Comparison of ENCODE assay signal across 8 cellular contexts in genomic region chr22:29310863-29311339, GRCh38. TPM values are rescaled to one million over a fixed set of nuclear protein-coding genes. Genes with fewer than 3 reads are reported as not detected.
DNase-seq lines count a peak whose midpoint lies in the region; TF ChIP-seq lines count a peak whose summit lies in the region.

No MANE protein-coding gene starts in this region.

- whole genome bisulfite sequencing in adrenal gland, 4 donors, result 0 to 23% (median 12%) methylated on average over 6 to 18 of the region's 18 CpGs
- 9% methylated on average over 18 of the region's 18 CpGs for WGBS in prostate gland

- intact Hi-C loops in adrenal gland (cut with DNase I) (no loop called here), cardiac septum (cut with DNase I) (no loop called here), prostate gland (cut with DNase I) (no loop called here)

- H3K4me3 ChIP-seq in H7 (ENCODE audit: insufficient read depth, low read depth, low read length), result no peak overlapping the region
- H3K4me3 ChIP-seq in adrenal gland, result no peak overlapping the region
- H3K4me3 ChIP-seq in prostate gland, result no peak overlapping the region

- peaks cover 29% of the 10 kb centered on the region for H3K27me3 ChIP-seq in H7 (ENCODE audit: control insufficient read depth, insufficient read depth, low read length)
- peaks cover 22% of the 10 kb centered on the region for H3K27me3 ChIP-seq in adrenal gland
- H3K27me3 ChIP-seq in prostate gland (replicated peaks; ENCODE audit: insufficient read depth), result no peaks in the 10 kb centered on the region

- TF ChIP-seq POLR2A in adrenal gland (IDR thresholded peaks at IDR 0.05) (no peak), prostate gland (IDR thresholded peaks at IDR 0.05) (no peak)

- H3K27ac ChIP-seq in adrenal gland (peak overlapping the region in 3 of 5 donors; percentile 19 to 82 (median 69)), prostate gland (peak overlapping the region; percentile 32 to 58)

- no peaks in the 10 kb centered on the region for H3K9me3 ChIP-seq in adrenal gland (replicated peaks in 1 of 3)
- no peaks in the 10 kb centered on the region for H3K9me3 ChIP-seq in prostate gland

- peaks cover 60 to 85% of the 10 kb centered on the region in 2 donors for H3K4me1 ChIP-seq in adrenal gland (replicated peaks in 1 of 2)
- H3K4me1 ChIP-seq in prostate gland (replicated peaks), result peaks cover 37% of the 10 kb centered on the region

- H3K36me3 ChIP-seq in H7 (replicated peaks; ENCODE audit: control insufficient read depth, insufficient read depth, low read length), result no peaks in the 10 kb centered on the region
- no peaks in the 10 kb centered on the region for H3K36me3 ChIP-seq in adrenal gland (replicated peaks in 1 of 2)
- no peaks in the 10 kb centered on the region for H3K36me3 ChIP-seq in prostate gland

- TF ChIP-seq CTCF in AG09319 (IDR thresholded peaks at IDR 0.05; ENCODE audit: low read depth, low read length) (no peak), adrenal gland (IDR thresholded peaks at IDR 0.05) (no peak), prostate gland (IDR thresholded peaks at IDR 0.05) (no peak)

- DNase-seq in AG09319 (ENCODE audit: extremely low read depth, low read depth) (peak; percentile 96), H7 (peak; percentile 94), RPMI7951 (ENCODE audit: low read depth) (peak; percentile 95), adrenal gland (peak; percentile 98 to 99 (median 98)), cardiac septum (ENCODE audit: low spot score) (peak; percentile 96), prostate gland (ENCODE audit: low spot score) (peak; percentile 93), ureter (ENCODE audit: low spot score) (peak; percentile 98)
- DNase-seq in activated CD4-positive, CD25-positive, alpha-beta regulatory T cell (lab: John Stamatoyannopoulos, UW), result no peak

RNA-seq across cellular contexts. Expression of gene GAS2L1, which starts 4.5 kb away (rescaled TPM):
- total RNA-seq in H7 (2014; rRNA removed; shearing (Covaris generic)), result 22.2 and 28.3 TPM in 2 replicates
- 10.9 and 17.1 TPM in 2 replicates for total RNA-seq in RPMI7951 (2014; rRNA removed; shearing (Covaris generic))
- total RNA-seq in adrenal gland (10 to 100 TPM; 29.7 to 87.3 (median 55.6) TPM), cardiac septum (13.0 TPM), prostate gland (100 to 1,000 TPM in 1 of 2 donors, 10 to 100 TPM in 1; 85.8 to 159 TPM), ureter (15.6 TPM)
- 10 to 100 TPM in 2 of 3 donors, 1 to 10 TPM in 1; 3.6 to 42.1 (median 33.1) TPM for polyA plus RNA-seq in adrenal gland

RNA-seq across cellular contexts. Expression of gene RASL10A, which starts 4.6 kb away (rescaled TPM):
- 4.2 and 5.1 TPM in 2 replicates for total RNA-seq in H7 (2014; rRNA removed; shearing (Covaris generic))
- 0.24 TPM in 1 of 2 replicates, not detected in the other for total RNA-seq in RPMI7951 (2014; rRNA removed; shearing (Covaris generic))
- 1 to 10 TPM in 7 of 8 donors, under 1 TPM in 1; 0.54 to 3.7 (median 1.8) TPM for total RNA-seq in adrenal gland
- polyA plus RNA-seq in adrenal gland, result 10 to 100 TPM in 1 of 3 donors, 1 to 10 TPM in 1, under 1 TPM in 1; 0.51 to 14.4 (median 9.1) TPM
- total RNA-seq in cardiac septum, result 1.3 TPM
- 10 to 100 TPM in 1 of 2 donors, 1 to 10 TPM in 1; 9.2 to 15.1 TPM for total RNA-seq in prostate gland
- 5.3 TPM for total RNA-seq in ureter

RNA-seq across cellular contexts. Expression of gene EWSR1, which starts 42.8 kb away (rescaled TPM):
- 226 and 229 TPM in 2 replicates for total RNA-seq in H7 (2014; rRNA removed; shearing (Covaris generic))
- 127 and 233 TPM in 2 replicates for total RNA-seq in RPMI7951 (2014; rRNA removed; shearing (Covaris generic))
- total RNA-seq in adrenal gland, result 100 to 1,000 TPM; 152 to 302 (median 197) TPM
- 100 to 1,000 TPM; 269 to 351 (median 278) TPM for polyA plus RNA-seq in adrenal gland
- 138 TPM for total RNA-seq in cardiac septum
- total RNA-seq in prostate gland, result 100 to 1,000 TPM; 181 to 213 TPM
- 284 TPM for total RNA-seq in ureter

RNA-seq across cellular contexts. Expression of gene RHBDD3, which starts 43.1 kb away (rescaled TPM):
- 71.6 and 76.3 TPM in 2 replicates for total RNA-seq in H7 (2014; rRNA removed; shearing (Covaris generic))
- 10.5 and 12.3 TPM in 2 replicates for total RNA-seq in RPMI7951 (2014; rRNA removed; shearing (Covaris generic))
- total RNA-seq in adrenal gland (100 to 1,000 TPM in 1 of 8 donors, 10 to 100 TPM in 7; 27.4 to 103 (median 42.6) TPM), cardiac septum (16.7 TPM), prostate gland (10 to 100 TPM; 66.9 to 74.6 TPM), ureter (24.4 TPM)
- 10 to 100 TPM; 12.2 to 76.3 (median 48.2) TPM for polyA plus RNA-seq in adrenal gland

Comparison
In these comparisons a context has a peak if more than half of its experiments do, and no peak if none do; other contexts are left out.
1. DNase-seq: peak in AG09319 (single experiment), H7 (single experiment), RPMI7951 (single experiment), adrenal gland (7 of 7), cardiac septum (single experiment), prostate gland (single experiment) and ureter (single experiment); none in activated CD4-positive, CD25-positive, alpha-beta regulatory T cell (0 of 4).